ENCODE assay signal across 1 cellular context in the genomic region with DNA sequence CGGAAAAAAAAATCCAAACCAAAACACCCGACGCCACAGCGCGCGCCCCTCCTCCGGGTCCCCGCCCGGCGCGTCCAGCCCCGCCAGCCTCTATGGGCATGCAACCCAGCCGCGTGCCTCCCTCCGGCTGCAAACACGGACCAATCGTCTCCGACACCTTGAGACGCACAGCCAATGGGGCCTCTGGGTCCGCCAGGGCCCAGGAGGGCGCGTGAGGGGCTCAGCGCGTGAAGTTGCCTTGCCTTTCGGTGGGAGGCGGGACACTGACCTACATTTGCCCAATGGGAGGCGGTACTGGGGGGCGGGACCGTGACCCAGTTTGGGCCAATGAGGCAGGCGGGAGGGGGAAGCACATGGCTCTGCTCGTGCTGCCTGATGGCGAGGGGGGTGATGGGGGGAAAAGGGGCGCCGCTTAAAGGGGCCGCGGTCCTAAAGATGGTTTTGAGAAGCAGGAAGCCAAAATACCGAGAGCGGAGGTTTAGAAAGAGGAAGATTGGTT.
TF ChIP-seq lines count a peak whose summit lies in the region.

No MANE protein-coding gene starts in this region.

TF ChIP-seq in HepG2, 621 proteins besides CTCF, POLR2A, EP300 and RAD21 (continued from another document and continues in another):
- no peak for TF ChIP-seq ZNF282 (IDR thresholded peaks at IDR 0.05; ENCODE audit: partially characterized antibody)
- TF ChIP-seq ZNF264 (CRISPR knock-in tag; IDR thresholded peaks at IDR 0.05) = 0 out of 2 replicates have a peak, but pooled peaks have one; percentile 13
- no peak for TF ChIP-seq RARG (CRISPR knock-in tag; IDR thresholded peaks at IDR 0.05; ENCODE audit: low read depth)
- TF ChIP-seq MAFG (CRISPR knock-in tag; IDR thresholded peaks at IDR 0.05) = no peak
- TF ChIP-seq, protein P1, sequence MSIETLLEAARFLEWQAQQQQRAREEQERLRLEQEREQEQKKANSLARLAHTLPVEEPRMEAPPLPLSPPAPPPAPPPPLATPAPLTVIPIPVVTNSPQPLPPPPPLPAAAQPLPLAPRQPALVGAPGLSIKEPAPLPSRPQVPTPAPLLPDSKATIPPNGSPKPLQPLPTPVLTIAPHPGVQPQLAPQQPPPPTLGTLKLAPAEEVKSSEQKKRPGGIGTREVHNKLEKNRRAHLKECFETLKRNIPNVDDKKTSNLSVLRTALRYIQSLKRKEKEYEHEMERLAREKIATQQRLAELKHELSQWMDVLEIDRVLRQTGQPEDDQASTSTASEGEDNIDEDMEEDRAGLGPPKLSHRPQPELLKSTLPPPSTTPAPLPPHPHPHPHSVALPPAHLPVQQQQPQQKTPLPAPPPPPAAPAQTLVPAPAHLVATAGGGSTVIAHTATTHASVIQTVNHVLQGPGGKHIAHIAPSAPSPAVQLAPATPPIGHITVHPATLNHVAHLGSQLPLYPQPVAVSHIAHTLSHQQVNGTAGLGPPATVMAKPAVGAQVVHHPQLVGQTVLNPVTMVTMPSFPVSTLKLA (IDR thresholded peaks at IDR 0.05) = peak; percentile 84
- TF ChIP-seq ZFP36 (IDR thresholded peaks at IDR 0.05; ENCODE audit: borderline replicate concordance, low read depth, low read length, partially characterized antibody) = no peak
- TF ChIP-seq, protein P2, sequence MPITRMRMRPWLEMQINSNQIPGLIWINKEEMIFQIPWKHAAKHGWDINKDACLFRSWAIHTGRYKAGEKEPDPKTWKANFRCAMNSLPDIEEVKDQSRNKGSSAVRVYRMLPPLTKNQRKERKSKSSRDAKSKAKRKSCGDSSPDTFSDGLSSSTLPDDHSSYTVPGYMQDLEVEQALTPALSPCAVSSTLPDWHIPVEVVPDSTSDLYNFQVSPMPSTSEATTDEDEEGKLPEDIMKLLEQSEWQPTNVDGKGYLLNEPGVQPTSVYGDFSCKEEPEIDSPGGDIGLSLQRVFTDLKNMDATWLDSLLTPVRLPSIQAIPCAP (CRISPR knock-in tag; IDR thresholded peaks at IDR 0.05; ENCODE audit: low read depth) = peak; percentile 91
- TF ChIP-seq, protein P3, sequence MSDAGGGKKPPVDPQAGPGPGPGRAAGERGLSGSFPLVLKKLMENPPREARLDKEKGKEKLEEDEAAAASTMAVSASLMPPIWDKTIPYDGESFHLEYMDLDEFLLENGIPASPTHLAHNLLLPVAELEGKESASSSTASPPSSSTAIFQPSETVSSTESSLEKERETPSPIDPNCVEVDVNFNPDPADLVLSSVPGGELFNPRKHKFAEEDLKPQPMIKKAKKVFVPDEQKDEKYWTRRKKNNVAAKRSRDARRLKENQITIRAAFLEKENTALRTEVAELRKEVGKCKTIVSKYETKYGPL (CRISPR knock-in tag; IDR thresholded peaks at IDR 0.05) = no peak
- no peak for TF ChIP-seq SATB2 (CRISPR knock-in tag; IDR thresholded peaks at IDR 0.05)
- peak; percentile 29; the same call in 1 of the 2 replicates for TF ChIP-seq ZNF160 (CRISPR knock-in tag; IDR thresholded peaks at IDR 0.05)
- TF ChIP-seq, protein P4, sequence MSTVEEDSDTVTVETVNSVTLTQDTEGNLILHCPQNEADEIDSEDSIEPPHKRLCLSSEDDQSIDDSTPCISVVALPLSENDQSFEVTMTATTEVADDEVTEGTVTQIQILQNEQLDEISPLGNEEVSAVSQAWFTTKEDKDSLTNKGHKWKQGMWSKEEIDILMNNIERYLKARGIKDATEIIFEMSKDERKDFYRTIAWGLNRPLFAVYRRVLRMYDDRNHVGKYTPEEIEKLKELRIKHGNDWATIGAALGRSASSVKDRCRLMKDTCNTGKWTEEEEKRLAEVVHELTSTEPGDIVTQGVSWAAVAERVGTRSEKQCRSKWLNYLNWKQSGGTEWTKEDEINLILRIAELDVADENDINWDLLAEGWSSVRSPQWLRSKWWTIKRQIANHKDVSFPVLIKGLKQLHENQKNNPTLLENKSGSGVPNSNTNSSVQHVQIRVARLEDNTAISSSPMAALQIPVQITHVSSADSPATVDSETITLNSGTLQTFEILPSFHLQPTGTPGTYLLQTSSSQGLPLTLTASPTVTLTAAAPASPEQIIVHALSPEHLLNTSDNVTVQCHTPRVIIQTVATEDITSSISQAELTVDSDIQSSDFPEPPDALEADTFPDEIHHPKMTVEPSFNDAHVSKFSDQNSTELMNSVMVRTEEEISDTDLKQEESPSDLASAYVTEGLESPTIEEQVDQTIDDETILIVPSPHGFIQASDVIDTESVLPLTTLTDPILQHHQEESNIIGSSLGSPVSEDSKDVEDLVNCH (CRISPR knock-in tag; IDR thresholded peaks at IDR 0.05) = no peak; the same call in 1 of the 2 replicates
- TF ChIP-seq, protein P5, sequence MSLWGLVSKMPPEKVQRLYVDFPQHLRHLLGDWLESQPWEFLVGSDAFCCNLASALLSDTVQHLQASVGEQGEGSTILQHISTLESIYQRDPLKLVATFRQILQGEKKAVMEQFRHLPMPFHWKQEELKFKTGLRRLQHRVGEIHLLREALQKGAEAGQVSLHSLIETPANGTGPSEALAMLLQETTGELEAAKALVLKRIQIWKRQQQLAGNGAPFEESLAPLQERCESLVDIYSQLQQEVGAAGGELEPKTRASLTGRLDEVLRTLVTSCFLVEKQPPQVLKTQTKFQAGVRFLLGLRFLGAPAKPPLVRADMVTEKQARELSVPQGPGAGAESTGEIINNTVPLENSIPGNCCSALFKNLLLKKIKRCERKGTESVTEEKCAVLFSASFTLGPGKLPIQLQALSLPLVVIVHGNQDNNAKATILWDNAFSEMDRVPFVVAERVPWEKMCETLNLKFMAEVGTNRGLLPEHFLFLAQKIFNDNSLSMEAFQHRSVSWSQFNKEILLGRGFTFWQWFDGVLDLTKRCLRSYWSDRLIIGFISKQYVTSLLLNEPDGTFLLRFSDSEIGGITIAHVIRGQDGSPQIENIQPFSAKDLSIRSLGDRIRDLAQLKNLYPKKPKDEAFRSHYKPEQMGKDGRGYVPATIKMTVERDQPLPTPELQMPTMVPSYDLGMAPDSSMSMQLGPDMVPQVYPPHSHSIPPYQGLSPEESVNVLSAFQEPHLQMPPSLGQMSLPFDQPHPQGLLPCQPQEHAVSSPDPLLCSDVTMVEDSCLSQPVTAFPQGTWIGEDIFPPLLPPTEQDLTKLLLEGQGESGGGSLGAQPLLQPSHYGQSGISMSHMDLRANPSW (CRISPR knock-in tag; IDR thresholded peaks at IDR 0.05; ENCODE audit: borderline replicate concordance) = 0 out of 2 replicates have a peak, but pooled peaks have one; percentile 49
- TF ChIP-seq PLRG1 (conservative IDR thresholded peaks at IDR 0.05) = no peak
- TF ChIP-seq TGIF2 (CRISPR knock-in tag; IDR thresholded peaks at IDR 0.05) = peak; percentile 82
- TF ChIP-seq, protein P6, sequence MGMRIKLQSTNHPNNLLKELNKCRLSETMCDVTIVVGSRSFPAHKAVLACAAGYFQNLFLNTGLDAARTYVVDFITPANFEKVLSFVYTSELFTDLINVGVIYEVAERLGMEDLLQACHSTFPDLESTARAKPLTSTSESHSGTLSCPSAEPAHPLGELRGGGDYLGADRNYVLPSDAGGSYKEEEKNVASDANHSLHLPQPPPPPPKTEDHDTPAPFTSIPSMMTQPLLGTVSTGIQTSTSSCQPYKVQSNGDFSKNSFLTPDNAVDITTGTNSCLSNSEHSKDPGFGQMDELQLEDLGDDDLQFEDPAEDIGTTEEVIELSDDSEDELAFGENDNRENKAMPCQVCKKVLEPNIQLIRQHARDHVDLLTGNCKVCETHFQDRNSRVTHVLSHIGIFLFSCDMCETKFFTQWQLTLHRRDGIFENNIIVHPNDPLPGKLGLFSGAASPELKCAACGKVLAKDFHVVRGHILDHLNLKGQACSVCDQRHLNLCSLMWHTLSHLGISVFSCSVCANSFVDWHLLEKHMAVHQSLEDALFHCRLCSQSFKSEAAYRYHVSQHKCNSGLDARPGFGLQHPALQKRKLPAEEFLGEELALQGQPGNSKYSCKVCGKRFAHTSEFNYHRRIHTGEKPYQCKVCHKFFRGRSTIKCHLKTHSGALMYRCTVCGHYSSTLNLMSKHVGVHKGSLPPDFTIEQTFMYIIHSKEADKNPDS (CRISPR knock-in tag; IDR thresholded peaks at IDR 0.05) = 0 out of 2 replicates have a peak, but pooled peaks have one; percentile 27
- TF ChIP-seq, protein P7, sequence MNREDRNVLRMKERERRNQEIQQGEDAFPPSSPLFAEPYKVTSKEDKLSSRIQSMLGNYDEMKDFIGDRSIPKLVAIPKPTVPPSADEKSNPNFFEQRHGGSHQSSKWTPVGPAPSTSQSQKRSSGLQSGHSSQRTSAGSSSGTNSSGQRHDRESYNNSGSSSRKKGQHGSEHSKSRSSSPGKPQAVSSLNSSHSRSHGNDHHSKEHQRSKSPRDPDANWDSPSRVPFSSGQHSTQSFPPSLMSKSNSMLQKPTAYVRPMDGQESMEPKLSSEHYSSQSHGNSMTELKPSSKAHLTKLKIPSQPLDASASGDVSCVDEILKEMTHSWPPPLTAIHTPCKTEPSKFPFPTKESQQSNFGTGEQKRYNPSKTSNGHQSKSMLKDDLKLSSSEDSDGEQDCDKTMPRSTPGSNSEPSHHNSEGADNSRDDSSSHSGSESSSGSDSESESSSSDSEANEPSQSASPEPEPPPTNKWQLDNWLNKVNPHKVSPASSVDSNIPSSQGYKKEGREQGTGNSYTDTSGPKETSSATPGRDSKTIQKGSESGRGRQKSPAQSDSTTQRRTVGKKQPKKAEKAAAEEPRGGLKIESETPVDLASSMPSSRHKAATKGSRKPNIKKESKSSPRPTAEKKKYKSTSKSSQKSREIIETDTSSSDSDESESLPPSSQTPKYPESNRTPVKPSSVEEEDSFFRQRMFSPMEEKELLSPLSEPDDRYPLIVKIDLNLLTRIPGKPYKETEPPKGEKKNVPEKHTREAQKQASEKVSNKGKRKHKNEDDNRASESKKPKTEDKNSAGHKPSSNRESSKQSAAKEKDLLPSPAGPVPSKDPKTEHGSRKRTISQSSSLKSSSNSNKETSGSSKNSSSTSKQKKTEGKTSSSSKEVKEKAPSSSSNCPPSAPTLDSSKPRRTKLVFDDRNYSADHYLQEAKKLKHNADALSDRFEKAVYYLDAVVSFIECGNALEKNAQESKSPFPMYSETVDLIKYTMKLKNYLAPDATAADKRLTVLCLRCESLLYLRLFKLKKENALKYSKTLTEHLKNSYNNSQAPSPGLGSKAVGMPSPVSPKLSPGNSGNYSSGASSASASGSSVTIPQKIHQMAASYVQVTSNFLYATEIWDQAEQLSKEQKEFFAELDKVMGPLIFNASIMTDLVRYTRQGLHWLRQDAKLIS (CRISPR knock-in tag; IDR thresholded peaks at IDR 0.05) = no peak
- 0 out of 2 replicates have a peak, but pooled peaks have one; percentile 47 for TF ChIP-seq DNMT3B (CRISPR knock-in tag; conservative IDR thresholded peaks at IDR 0.05)
- TF ChIP-seq RFX1 (IDR thresholded peaks at IDR 0.05) = no peak
- TF ChIP-seq, protein P8, sequence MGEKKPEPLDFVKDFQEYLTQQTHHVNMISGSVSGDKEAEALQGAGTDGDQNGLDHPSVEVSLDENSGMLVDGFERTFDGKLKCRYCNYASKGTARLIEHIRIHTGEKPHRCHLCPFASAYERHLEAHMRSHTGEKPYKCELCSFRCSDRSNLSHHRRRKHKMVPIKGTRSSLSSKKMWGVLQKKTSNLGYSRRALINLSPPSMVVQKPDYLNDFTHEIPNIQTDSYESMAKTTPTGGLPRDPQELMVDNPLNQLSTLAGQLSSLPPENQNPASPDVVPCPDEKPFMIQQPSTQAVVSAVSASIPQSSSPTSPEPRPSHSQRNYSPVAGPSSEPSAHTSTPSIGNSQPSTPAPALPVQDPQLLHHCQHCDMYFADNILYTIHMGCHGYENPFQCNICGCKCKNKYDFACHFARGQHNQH (CRISPR knock-in tag; IDR thresholded peaks at IDR 0.05) = peak; percentile 25; the same call in 1 of the 2 replicates
- TF ChIP-seq ZNF569 (CRISPR knock-in tag; IDR thresholded peaks at IDR 0.05; ENCODE audit: borderline replicate concordance) = 0 out of 2 replicates have a peak, but pooled peaks have one; percentile 57
- TF ChIP-seq, protein P9, sequence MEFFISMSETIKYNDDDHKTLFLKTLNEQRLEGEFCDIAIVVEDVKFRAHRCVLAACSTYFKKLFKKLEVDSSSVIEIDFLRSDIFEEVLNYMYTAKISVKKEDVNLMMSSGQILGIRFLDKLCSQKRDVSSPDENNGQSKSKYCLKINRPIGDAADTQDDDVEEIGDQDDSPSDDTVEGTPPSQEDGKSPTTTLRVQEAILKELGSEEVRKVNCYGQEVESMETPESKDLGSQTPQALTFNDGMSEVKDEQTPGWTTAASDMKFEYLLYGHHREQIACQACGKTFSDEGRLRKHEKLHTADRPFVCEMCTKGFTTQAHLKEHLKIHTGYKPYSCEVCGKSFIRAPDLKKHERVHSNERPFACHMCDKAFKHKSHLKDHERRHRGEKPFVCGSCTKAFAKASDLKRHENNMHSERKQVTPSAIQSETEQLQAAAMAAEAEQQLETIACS (CRISPR knock-in tag; IDR thresholded peaks at IDR 0.05) = no peak
- TF ChIP-seq, protein P10, sequence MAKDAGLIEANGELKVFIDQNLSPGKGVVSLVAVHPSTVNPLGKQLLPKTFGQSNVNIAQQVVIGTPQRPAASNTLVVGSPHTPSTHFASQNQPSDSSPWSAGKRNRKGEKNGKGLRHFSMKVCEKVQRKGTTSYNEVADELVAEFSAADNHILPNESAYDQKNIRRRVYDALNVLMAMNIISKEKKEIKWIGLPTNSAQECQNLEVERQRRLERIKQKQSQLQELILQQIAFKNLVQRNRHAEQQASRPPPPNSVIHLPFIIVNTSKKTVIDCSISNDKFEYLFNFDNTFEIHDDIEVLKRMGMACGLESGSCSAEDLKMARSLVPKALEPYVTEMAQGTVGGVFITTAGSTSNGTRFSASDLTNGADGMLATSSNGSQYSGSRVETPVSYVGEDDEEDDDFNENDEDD (CRISPR knock-in tag; IDR thresholded peaks at IDR 0.05; ENCODE audit: borderline replicate concordance) = peak; percentile 94
- no peak for TF ChIP-seq FOXK2 (IDR thresholded peaks at IDR 0.05)
- TF ChIP-seq ZNF20 (CRISPR knock-in tag; IDR thresholded peaks at IDR 0.05) = 0 out of 2 replicates have a peak, but pooled peaks have one; percentile 84
- TF ChIP-seq ZKSCAN5 (CRISPR knock-in tag; IDR thresholded peaks at IDR 0.05) = 0 out of 2 replicates have a peak, but pooled peaks have one; percentile 11
- peak; percentile 76; the same call in 1 of the 2 replicates for TF ChIP-seq MYC (CRISPR knock-in tag; IDR thresholded peaks at IDR 0.05; ENCODE audit: borderline replicate concordance)
- TF ChIP-seq KLF13 (CRISPR knock-in tag; IDR thresholded peaks at IDR 0.05) = no peak; the same call in 1 of the 2 replicates
- TF ChIP-seq, protein P11, sequence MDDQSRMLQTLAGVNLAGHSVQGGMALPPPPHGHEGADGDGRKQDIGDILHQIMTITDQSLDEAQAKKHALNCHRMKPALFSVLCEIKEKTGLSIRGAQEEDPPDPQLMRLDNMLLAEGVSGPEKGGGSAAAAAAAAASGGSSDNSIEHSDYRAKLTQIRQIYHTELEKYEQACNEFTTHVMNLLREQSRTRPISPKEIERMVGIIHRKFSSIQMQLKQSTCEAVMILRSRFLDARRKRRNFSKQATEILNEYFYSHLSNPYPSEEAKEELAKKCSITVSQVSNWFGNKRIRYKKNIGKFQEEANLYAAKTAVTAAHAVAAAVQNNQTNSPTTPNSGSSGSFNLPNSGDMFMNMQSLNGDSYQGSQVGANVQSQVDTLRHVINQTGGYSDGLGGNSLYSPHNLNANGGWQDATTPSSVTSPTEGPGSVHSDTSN (CRISPR knock-in tag; IDR thresholded peaks at IDR 0.05; ENCODE audit: borderline replicate concordance) = no peak
- TF ChIP-seq ELF3 (CRISPR knock-in tag; IDR thresholded peaks at IDR 0.05) = no peak; the same call in 1 of the 2 replicates
- TF ChIP-seq MZF1 (CRISPR knock-in tag; IDR thresholded peaks at IDR 0.05; ENCODE audit: borderline replicate concordance) = no peak
- TF ChIP-seq NFRKB (IDR thresholded peaks at IDR 0.05) = no peak
